In the genomic region with DNA sequence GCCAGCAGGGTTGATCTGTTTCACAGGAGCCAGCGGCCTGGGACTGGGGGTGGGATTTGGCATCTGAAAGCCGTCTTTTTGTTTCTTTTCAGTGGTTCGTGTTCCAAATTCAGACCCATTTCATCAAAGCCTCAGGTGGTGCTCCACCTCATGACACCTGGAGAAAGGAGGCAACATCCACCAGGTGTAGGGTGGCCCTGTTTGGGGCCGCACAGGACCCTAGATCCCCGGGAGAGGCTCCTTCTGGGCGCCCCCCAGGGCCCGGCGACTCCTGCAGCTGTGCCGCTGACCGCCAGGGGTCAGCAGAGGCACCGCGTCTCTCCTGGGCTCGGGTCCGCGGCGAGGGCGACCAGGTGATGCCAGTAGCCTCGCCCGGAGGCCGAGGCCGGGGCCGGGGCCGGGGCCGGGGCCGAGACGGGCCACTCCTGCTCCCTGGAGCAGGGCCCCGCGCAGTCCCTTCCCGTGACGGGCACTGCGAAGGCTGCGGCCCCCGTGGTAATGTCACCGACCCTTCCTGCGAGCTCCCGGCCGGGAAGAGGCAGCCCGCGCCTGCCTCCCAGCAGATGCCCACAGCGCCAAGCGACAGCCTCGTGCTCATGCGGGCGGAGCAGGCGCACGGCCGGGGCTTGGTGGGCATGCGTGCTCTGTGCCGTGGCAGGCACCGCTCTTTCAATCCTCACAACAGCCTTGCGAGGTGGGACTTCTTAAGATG, we compare ENCODE assay signal across 8 cellular contexts.
A peak's percentile ranks its signal among the peaks of the same experiment; 100 is the strongest.
DNase-seq lines count a peak whose midpoint lies in the region; ATAC-seq and TF ChIP-seq lines count a peak whose summit lies in the region.

No MANE protein-coding gene starts in this region.

- POLR2A ChIA-PET in AG04450 (lab: Yijun Ruan, JAX): no interaction called here

- no peaks in the 10 kb centered on the region for H3K9me3 ChIP-seq in AG04450 (ENCODE audit: control insufficient read depth, insufficient read depth, low read length)
- H3K9me3 ChIP-seq in MG63: no peaks in the 10 kb centered on the region

- DNase-seq in AG04450 (ENCODE audit: low read depth, low spot score) (no peak), MG63 (peak; percentile 6), Right ventricle myocardium inferior (ENCODE audit: missing footprints) (peak; percentile 74), progenitor cell of endocrine pancreas (ENCODE audit: low spot score, unreplicated experiment) (peak; percentile 62), NCI-H2107 treated with DMSO at 0.1 percent for 48 hours (lab: John Stamatoyannopoulos, UW; ENCODE audit: unreplicated experiment) (no peak), NCI-H2029 (lab: John Stamatoyannopoulos, UW) (no peak)
- DNase-seq in activated T-cell treated with anti-CD3 and anti-CD28 coated beads, Interleukin-2, amount 50 U/mL, for 1 hour: peak; percentile 62

- peaks cover 3% of the 10 kb centered on the region for H3K36me3 Mint-ChIP-seq in progenitor cell of endocrine pancreas (ENCODE audit: insufficient read depth)

- no peaks in the 10 kb centered on the region for H3K27me3 Mint-ChIP-seq in progenitor cell of endocrine pancreas

- H3K4me3 ChIP-seq in AG04450 (ENCODE audit: low read depth, low read length) (no peak overlapping the region), MG63 (no peak overlapping the region)

- H3K36me3 ChIP-seq in MG63: no peaks in the 10 kb centered on the region

- no peak overlapping the region for H3K4me3 Mint-ChIP-seq in progenitor cell of endocrine pancreas (ENCODE audit: low read depth)

- H3K27ac Mint-ChIP-seq in progenitor cell of endocrine pancreas: no peak overlapping the region

- no peaks in the 10 kb centered on the region for H3K27me3 ChIP-seq in AG04450 (ENCODE audit: control insufficient read depth, insufficient read depth, low read length)
- H3K27me3 ChIP-seq in MG63: no peaks in the 10 kb centered on the region

- intact Hi-C loops in Right ventricle myocardium inferior (cut with DNase I): loop anchor here (2.0 to 5.0 kb wide), 5 partner anchors 85 to 385 kb away; partner anchors contain the start of gene ZNF423

- H3K9me3 Mint-ChIP-seq in progenitor cell of endocrine pancreas (ENCODE audit: low read depth): no peaks in the 10 kb centered on the region

- TF ChIP-seq CTCF in AG04450 (IDR thresholded peaks at IDR 0.05; ENCODE audit: low read depth, low read length) (peak; percentile 71), progenitor cell of endocrine pancreas (IDR thresholded peaks at IDR 0.05; ENCODE audit: unreplicated experiment) (peak; percentile 98)

- CTCF ChIA-PET in AG04450 (lab: Charles Lee): interaction anchor here (0.6 to 0.7 kb wide), 5 partner anchors 33 to 201 kb away, joined by 3 to 7 read pairs (median 4); no protein-coding TSS in a partner anchor

- H3K4me1 Mint-ChIP-seq in progenitor cell of endocrine pancreas (ENCODE audit: low read depth): no peaks in the 10 kb centered on the region

- ATAC-seq in GM18511 (IDR thresholded peaks at IDR 0.05; ENCODE audit: unreplicated experiment) (peak; percentile 65), Right ventricle myocardium inferior (peak; percentile 67)

- no peak overlapping the region for H3K27ac ChIP-seq in AG04450 (ENCODE audit: low read depth, low read length)

Comparison
In these comparisons a context has a peak if more than half of its experiments do, and no peak if none do; other contexts are left out.
1. DNase-seq: peak in MG63 (single experiment), activated T-cell treated with anti-CD3 and anti-CD28 coated beads, Interleukin-2, amount 50 U/mL, for 1 hour (single experiment), Right ventricle myocardium inferior (single experiment) and progenitor cell of endocrine pancreas (single experiment); none in AG04450 (single experiment), NCI-H2107 treated with DMSO at 0.1 percent for 48 hours (single experiment) and NCI-H2029 (single experiment).